ENCODE assay signal across 12 cellular contexts in the genomic region with DNA sequence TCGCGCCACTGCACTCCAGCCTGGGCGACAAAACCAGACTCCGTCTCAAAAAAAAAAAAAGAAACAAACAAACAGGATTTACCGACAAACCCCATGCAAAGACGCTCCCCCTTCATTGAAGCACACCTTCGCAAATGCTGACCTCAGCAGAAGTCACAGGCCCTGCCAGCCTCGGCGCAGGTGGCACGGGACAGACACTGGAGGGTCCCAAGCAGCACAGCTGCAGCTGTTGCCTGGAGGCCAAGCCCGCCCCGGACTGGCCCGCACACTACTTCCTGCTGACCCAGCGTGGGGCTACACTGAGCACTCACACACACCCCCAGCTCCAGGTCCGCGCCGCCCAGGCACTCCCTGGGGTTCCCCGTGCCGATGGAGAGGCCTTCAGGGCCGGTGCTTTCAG.
"Had no signal": no experiment of that assay in that cellular context is flagged by ENCODE, and none has a peak within 500 bp of the region (broad histone marks: within the 10 kb centered on the region; RNA-seq: fewer than 3 reads in every experiment).

No MANE protein-coding gene starts in this region.

- H3K27ac ChIP-seq: coronary artery, epithelial cell of prostate had no signal

- H3K27ac Mint-ChIP-seq: activated naive CD4-positive, alpha-beta T cell treated with anti-CD3 and anti-CD28 coated beads for 36 hours; activated T-helper 1 cell treated with anti-CD3 and anti-CD28 coated beads, Interleukin-12 subunit alpha, Interleukin-12 subunit beta, Interleukin-2, Interleukin-4 antibody, amounts not matched to agents 30 ng/mL and 10 ng/mL and 1 ng/mL, durations not matched to agents 14 hours and 24 hours and 36 hours; natural killer cell treated with Interleukin-12 subunit alpha and Interleukin-12 subunit beta and Interleukin-15 and Interleukin-18, amount 100 ng/mL, for 72 hours; stimulated activated naive CD8-positive, alpha-beta T cell treated with anti-CD3 and anti-CD28 coated beads, Interleukin-15, Interleukin-2, amounts not matched to agents 100 ng/mL and 50 ng/mL, for 24 hours had no signal

- ATAC-seq: mucosa of descending colon had no signal

- H3K36me3 Mint-ChIP-seq: natural killer cell treated with Interleukin-12 subunit alpha and Interleukin-12 subunit beta and Interleukin-15 and Interleukin-18, amount 100 ng/mL, for 72 hours had no signal

- DNase-seq: activated naive CD4-positive, alpha-beta T cell treated with anti-CD3 and anti-CD28 coated beads for 36 hours; effector memory CD4-positive, alpha-beta T cell; hippocampal formation; left cardiac atrium; mucosa of descending colon; stimulated activated CD4-positive, alpha-beta T cell treated with anti-CD3 and anti-CD28 coated beads, Interleukin-2, amount 100 ng/mL, for 48 hours; T-helper 9 cell had no signal

- H3K27me3 Mint-ChIP-seq: natural killer cell treated with Interleukin-12 subunit alpha and Interleukin-12 subunit beta and Interleukin-15 and Interleukin-18, amount 100 ng/mL, for 72 hours; stimulated activated naive CD8-positive, alpha-beta T cell treated with anti-CD3 and anti-CD28 coated beads, Interleukin-15, Interleukin-2, amounts not matched to agents 100 ng/mL and 50 ng/mL, for 24 hours had no signal

- H3K9me3 ChIP-seq: mucosa of descending colon had no signal

- H3K4me3 Mint-ChIP-seq: activated naive CD4-positive, alpha-beta T cell treated with anti-CD3 and anti-CD28 coated beads for 36 hours; activated T-helper 1 cell treated with anti-CD3 and anti-CD28 coated beads, Interleukin-12 subunit alpha, Interleukin-12 subunit beta, Interleukin-2, Interleukin-4 antibody, amounts not matched to agents 30 ng/mL and 10 ng/mL and 1 ng/mL, durations not matched to agents 14 hours and 24 hours and 36 hours; natural killer cell treated with Interleukin-12 subunit alpha and Interleukin-12 subunit beta and Interleukin-15 and Interleukin-18, amount 100 ng/mL, for 72 hours; stimulated activated naive CD8-positive, alpha-beta T cell treated with anti-CD3 and anti-CD28 coated beads, Interleukin-15, Interleukin-2, amounts not matched to agents 100 ng/mL and 50 ng/mL, for 24 hours had no signal

- H3K4me3 ChIP-seq: coronary artery, mucosa of descending colon had no signal

- H3K9me3 Mint-ChIP-seq: activated naive CD4-positive, alpha-beta T cell treated with anti-CD3 and anti-CD28 coated beads for 36 hours; activated T-helper 1 cell treated with anti-CD3 and anti-CD28 coated beads, Interleukin-12 subunit alpha, Interleukin-12 subunit beta, Interleukin-2, Interleukin-4 antibody, amounts not matched to agents 30 ng/mL and 10 ng/mL and 1 ng/mL, durations not matched to agents 14 hours and 24 hours and 36 hours; natural killer cell treated with Interleukin-12 subunit alpha and Interleukin-12 subunit beta and Interleukin-15 and Interleukin-18, amount 100 ng/mL, for 72 hours; stimulated activated naive CD8-positive, alpha-beta T cell treated with anti-CD3 and anti-CD28 coated beads, Interleukin-15, Interleukin-2, amounts not matched to agents 100 ng/mL and 50 ng/mL, for 24 hours had no signal
